ENCODE assay signal across 8 cellular contexts in genomic region chr5:68424799-68425537, GRCh38.
A peak's percentile ranks its signal among the peaks of the same experiment; 100 is the strongest.
DNase-seq lines count a peak whose midpoint lies in the region; ATAC-seq and TF ChIP-seq lines count a peak whose summit lies in the region.

No MANE protein-coding gene starts in this region.

- peak overlapping the region; percentile 71 for H3K27ac Mint-ChIP-seq in activated CD8-positive, alpha-beta T cell treated with anti-CD3 and anti-CD28 coated beads, Interleukin-2, amount 10 ng/mL, durations not matched to agents 7 days and 5 days
- H3K27ac Mint-ChIP-seq in naive thymus-derived CD8-positive, alpha-beta T cell = peak overlapping the region in 8 of 10 donors; percentile 3 to 81 (median 26)

- DNase-seq in GM03348 (ENCODE audit: low spot score) (peak; percentile 60), NCI-H128 (lab: John Stamatoyannopoulos, UW; ENCODE audit: unreplicated experiment) (no peak), gastrocnemius medialis (no peak)
- DNase-seq in activated CD8-positive, alpha-beta T cell treated with anti-CD3 and anti-CD28 coated beads, Interleukin-2, amount 10 ng/mL, durations not matched to agents 7 days and 5 days = peak; percentile 62
- DNase-seq in naive thymus-derived CD8-positive, alpha-beta T cell = peak in 4 of 10 donors; percentile 5 to 37 (median 13)

- no peaks in the 10 kb centered on the region for H3K27me3 Mint-ChIP-seq in activated CD8-positive, alpha-beta T cell treated with anti-CD3 and anti-CD28 coated beads, Interleukin-2, amount 10 ng/mL, durations not matched to agents 7 days and 5 days (ENCODE audit: low read depth)
- H3K27me3 Mint-ChIP-seq in naive thymus-derived CD8-positive, alpha-beta T cell = no peaks in the 10 kb centered on the region

- TF ChIP-seq CTCF in gastrocnemius medialis (IDR thresholded peaks at IDR 0.05 in 4 of 5, conservative IDR thresholded peaks at IDR 0.05 in 1 of 5) = no peak

- in situ Hi-C loops in gastrocnemius medialis (cut with MboI; ENCODE audit: low sequenced_read_pairs in 4 of 4) = no loop called here

- no peaks in the 10 kb centered on the region for H3K27me3 ChIP-seq in gastrocnemius medialis

- no peak overlapping the region for H3K27ac ChIP-seq in gastrocnemius medialis

- no peaks in the 10 kb centered on the region for H3K36me3 ChIP-seq in gastrocnemius medialis

- no peak overlapping the region for H3K4me3 Mint-ChIP-seq in activated CD8-positive, alpha-beta T cell treated with anti-CD3 and anti-CD28 coated beads, Interleukin-2, amount 10 ng/mL, durations not matched to agents 7 days and 5 days
- peak overlapping the region in 5 of 10 donors; percentile 12 to 39 (median 27) for H3K4me3 Mint-ChIP-seq in naive thymus-derived CD8-positive, alpha-beta T cell

- intact Hi-C loops in gastrocnemius medialis (cut with DNase I; ENCODE audit: low total_unique reads) = no loop called here

- no peak overlapping the region for H3K4me3 ChIP-seq in gastrocnemius medialis

- H3K9me3 ChIP-seq in gastrocnemius medialis = no peaks in the 10 kb centered on the region

- CTCF ChIA-PET in activated CD8-positive, alpha-beta T cell treated with anti-CD3 and anti-CD28 coated beads, Interleukin-2, amount 10 ng/mL, durations not matched to agents 7 days and 5 days (lab: Charles Lee) = interaction anchor here (1.0 to 3.8 kb wide), 3 partner anchors 27 to 138 kb away, joined by 3 to 13 read pairs (median 3); no protein-coding TSS in a partner anchor

- POLR2A ChIA-PET in activated CD8-positive, alpha-beta T cell treated with anti-CD3 and anti-CD28 coated beads, Interleukin-2, amount 10 ng/mL, durations not matched to agents 7 days and 5 days (lab: Charles Lee) = interaction anchor here (1.6 kb wide), 1 partner anchor 9 kb away, joined by 6 read pairs; no protein-coding TSS in a partner anchor
- POLR2A ChIA-PET in naive thymus-derived CD8-positive, alpha-beta T cell (lab: Charles Lee) = interaction anchor here (1.7 kb wide), 1 partner anchor 9 kb away, joined by 4 read pairs; no protein-coding TSS in a partner anchor

- peaks cover 40% of the 10 kb centered on the region for H3K4me1 Mint-ChIP-seq in activated CD8-positive, alpha-beta T cell treated with anti-CD3 and anti-CD28 coated beads, Interleukin-2, amount 10 ng/mL, durations not matched to agents 7 days and 5 days (ENCODE audit: low read depth)
- H3K4me1 Mint-ChIP-seq in naive thymus-derived CD8-positive, alpha-beta T cell = peaks cover 14 to 33% (median 16%) of the 10 kb centered on the region in 4 donors

- peaks cover 2 to 4% of the 10 kb centered on the region in 2 donors for H3K4me1 ChIP-seq in gastrocnemius medialis

- H3K36me3 Mint-ChIP-seq in activated CD8-positive, alpha-beta T cell treated with anti-CD3 and anti-CD28 coated beads, Interleukin-2, amount 10 ng/mL, durations not matched to agents 7 days and 5 days (ENCODE audit: low read depth) = no peaks in the 10 kb centered on the region
- H3K36me3 Mint-ChIP-seq in naive thymus-derived CD8-positive, alpha-beta T cell = no peaks in the 10 kb centered on the region

- ATAC-seq in GM21381 (IDR thresholded peaks at IDR 0.05; ENCODE audit: unreplicated experiment) (peak; percentile 87), HG03521 (IDR thresholded peaks at IDR 0.05; ENCODE audit: unreplicated experiment) (peak; percentile 62), gastrocnemius medialis (no peak), HG03039 (IDR thresholded peaks at IDR 0.05; ENCODE audit: unreplicated experiment) (no peak)
- peak; percentile 91 for ATAC-seq in activated CD8-positive, alpha-beta T cell treated with anti-CD3 and anti-CD28 coated beads, Interleukin-2, amount 10 ng/mL, durations not matched to agents 7 days and 5 days
- peak; percentile 61 to 84 for ATAC-seq in naive thymus-derived CD8-positive, alpha-beta T cell

- TF ChIP-seq POLR2A in gastrocnemius medialis (IDR thresholded peaks at IDR 0.05) = no peak

- no peaks in the 10 kb centered on the region for H3K9me3 Mint-ChIP-seq in activated CD8-positive, alpha-beta T cell treated with anti-CD3 and anti-CD28 coated beads, Interleukin-2, amount 10 ng/mL, durations not matched to agents 7 days and 5 days (ENCODE audit: insufficient read depth)
- H3K9me3 Mint-ChIP-seq in naive thymus-derived CD8-positive, alpha-beta T cell = no peaks in the 10 kb centered on the region

Comparison
In these comparisons a context has a peak if more than half of its experiments do, and no peak if none do; other contexts are left out.
1. DNase-seq: peak in GM03348 (single experiment) and activated CD8-positive, alpha-beta T cell treated with anti-CD3 and anti-CD28 coated beads, Interleukin-2, amount 10 ng/mL, durations not matched to agents 7 days and 5 days (single experiment); none in NCI-H128 (single experiment) and gastrocnemius medialis (0 of 2).
2. ATAC-seq: peak in GM21381 (single experiment), HG03521 (single experiment), activated CD8-positive, alpha-beta T cell treated with anti-CD3 and anti-CD28 coated beads, Interleukin-2, amount 10 ng/mL, durations not matched to agents 7 days and 5 days (single experiment) and naive thymus-derived CD8-positive, alpha-beta T cell (2 of 2); none in gastrocnemius medialis (0 of 2) and HG03039 (single experiment).